Comparison of ENCODE assay signal across 9 cellular contexts in genomic region chr2:156110890-156111289, GRCh38.
DNase-seq lines count a peak whose midpoint lies in the region; ATAC-seq, FAIRE-seq and TF ChIP-seq lines count a peak whose summit lies in the region.
"Had no signal": no experiment of that assay in that cellular context is flagged by ENCODE, and none has a peak within 500 bp of the region (broad histone marks: within the 10 kb centered on the region; RNA-seq: fewer than 3 reads in every experiment).

No MANE protein-coding gene starts in this region.

- H3K36me3 ChIP-seq in Loucy (ENCODE audit: insufficient read depth, low read length), result no peaks in the 10 kb centered on the region
- H3K36me3 ChIP-seq: BLaER1 had no signal

- H4K20me1 ChIP-seq in Loucy (ENCODE audit: insufficient read depth, low read length, poor library complexity, severe bottlenecking), result no peaks in the 10 kb centered on the region
- H4K20me1 ChIP-seq: BLaER1 had no signal

- no peak overlapping the region for H3K4me3 ChIP-seq in Loucy (ENCODE audit: low read length, poor library complexity, severe bottlenecking)
- H3K4me3 ChIP-seq: BLaER1 had no signal

- no peaks in the 10 kb centered on the region for H3K9me3 ChIP-seq in Loucy (ENCODE audit: insufficient read depth, low read depth, low read length)
- H3K9me3 ChIP-seq: BLaER1 had no signal

- no peaks in the 10 kb centered on the region for H3K9me2 ChIP-seq in Loucy (replicated peaks; ENCODE audit: low read depth, low read length)

- peak; percentile 35 to 49 for ATAC-seq in activated CD4-positive, CD25-positive, alpha-beta regulatory T cell treated with anti-CD3 and anti-CD28 coated beads, Interleukin-2, amount 50 U/mL, for 24 hours
- peak; percentile 96 for ATAC-seq in HG02571 (IDR thresholded peaks at IDR 0.05; ENCODE audit: unreplicated experiment)

- no peak overlapping the region for H2AFZ ChIP-seq in Loucy (ENCODE audit: low read length)

- no peaks in the 10 kb centered on the region for H3K27me3 ChIP-seq in Loucy (ENCODE audit: insufficient read depth, low read length, poor library complexity, severe bottlenecking)
- H3K27me3 ChIP-seq: BLaER1 had no signal

- TF ChIP-seq CTCF in Loucy (conservative IDR thresholded peaks at IDR 0.05; ENCODE audit: low read length), result peak; percentile 29; the same call in 1 of the 2 replicates

- no peaks in the 10 kb centered on the region for H3K4me1 ChIP-seq in Loucy (ENCODE audit: insufficient read depth, low read length, poor library complexity, severe bottlenecking)
- H3K4me1 ChIP-seq: BLaER1 had no signal

- no peaks in the 10 kb centered on the region for H3K79me2 ChIP-seq in Loucy (ENCODE audit: insufficient read depth, low read length)

- no peaks in the 10 kb centered on the region for H3F3A ChIP-seq in Loucy (ENCODE audit: low read depth)

- peak; percentile 84 for FAIRE-seq in colon (lab: Jason Lieb, UNC)

- no peak for DNase-seq in activated CD4-positive, CD25-positive, alpha-beta regulatory T cell (lab: John Stamatoyannopoulos, UW)
- DNase-seq in NCI-H345 treated with DMSO at 0.1 percent for 48 hours (lab: John Stamatoyannopoulos, UW; ENCODE audit: unreplicated experiment) (no peak), dermis blood vessel endothelial cell (no peak), hippocampal formation (lab: John Stamatoyannopoulos, UW) (no peak)

- H3K9ac ChIP-seq in Loucy (ENCODE audit: low read depth, low read length, poor library complexity, severe bottlenecking), result no peak overlapping the region
- H3K9ac ChIP-seq: BLaER1 had no signal

- H3K4me2 ChIP-seq in Loucy (ENCODE audit: low read depth, low read length, poor library complexity, severe bottlenecking), result no peak overlapping the region
- H3K4me2 ChIP-seq: BLaER1 had no signal
